ENCODE assay signal across 21 cellular contexts in genomic region chr19:3066482-3067049, GRCh38. TPM values are rescaled to one million over a fixed set of nuclear protein-coding genes. Genes with fewer than 3 reads are reported as not detected.
A peak's percentile ranks its signal among the peaks of the same experiment; 100 is the strongest.
DNase-seq lines count a peak whose midpoint lies in the region; ATAC-seq, FAIRE-seq and TF ChIP-seq lines count a peak whose summit lies in the region.
"Had no signal": no experiment of that assay in that cellular context is flagged by ENCODE, and none has a peak within 500 bp of the region (broad histone marks: within the 10 kb centered on the region; RNA-seq: fewer than 3 reads in every experiment).

No MANE protein-coding gene starts in this region.

- peaks cover 6% of the 10 kb centered on the region; the same call in 1 of the 2 replicates for H3K79me2 ChIP-seq in OCI-LY7 (ENCODE audit: insufficient read depth, low read depth, low read length)

- no peak overlapping the region for H2AFZ ChIP-seq in OCI-LY7 (ENCODE audit: low read length)

- POLR2A ChIA-PET in OCI-LY7 (lab: Charles Lee): interaction anchor here (0.7 kb wide), 1 partner anchor 356 kb away, joined by 3 read pairs; no protein-coding TSS in a partner anchor

- peak overlapping the region; percentile 92 for H3K27ac ChIP-seq in OCI-LY7 (ENCODE audit: low read depth, low read length, poor library complexity, severe bottlenecking)
- peak overlapping the region in 3 of 4 donors; percentile 77 to 80 (median 79) for H3K27ac ChIP-seq in body of pancreas
- H3K27ac ChIP-seq: KMS-11 had no signal

- H3K36me3 Mint-ChIP-seq in activated T-cell treated with anti-CD3 and anti-CD28 coated beads, Interleukin-2, amount 50 U/mL, for 24 hours (ENCODE audit: low read depth): peaks cover 2% of the 10 kb centered on the region
- H3K36me3 Mint-ChIP-seq in activated T-cell treated with anti-CD3 and anti-CD28 coated beads, Interleukin-2, amount 50 U/mL, for 4 hours (ENCODE audit: insufficient read depth): no peaks in the 10 kb centered on the region
- no peaks in the 10 kb centered on the region for H3K36me3 Mint-ChIP-seq in stimulated activated naive B cell treated with anti-CD40 and anti-IgM and Interleukin-4, amounts not matched to agents 10 μg/mL and 1 μg/mL and 100 μg/mL, for 72 hours
- H3K36me3 Mint-ChIP-seq: CD14-positive monocyte had no signal

- H3K4me3 Mint-ChIP-seq in activated T-cell treated with anti-CD3 and anti-CD28 coated beads, Interleukin-2, amount 50 U/mL, for 24 hours: no peak overlapping the region
- H3K4me3 Mint-ChIP-seq in activated T-cell treated with anti-CD3 and anti-CD28 coated beads, Interleukin-2, amount 50 U/mL, for 4 hours: no peak overlapping the region
- no peak overlapping the region for H3K4me3 Mint-ChIP-seq in stimulated activated naive B cell treated with anti-CD40 and anti-IgM and Interleukin-4, amounts not matched to agents 10 μg/mL and 1 μg/mL and 100 μg/mL, for 72 hours
- H3K4me3 Mint-ChIP-seq: HFFc6 had no signal

- CTCF ChIA-PET in OCI-LY7 (lab: Charles Lee; ENCODE audit: unreplicated experiment): no interaction called here

- H3K4me3 ChIP-seq in OCI-LY7 (ENCODE audit: low read depth, low read length, poor library complexity, severe bottlenecking) (no peak overlapping the region), body of pancreas (no peak overlapping the region)
- H3K4me3 ChIP-seq: MG63, Peyer's patch had no signal

- no peaks in the 10 kb centered on the region for H3K9me3 Mint-ChIP-seq in activated T-cell treated with anti-CD3 and anti-CD28 coated beads, Interleukin-2, amount 50 U/mL, for 24 hours
- no peaks in the 10 kb centered on the region for H3K9me3 Mint-ChIP-seq in activated T-cell treated with anti-CD3 and anti-CD28 coated beads, Interleukin-2, amount 50 U/mL, for 4 hours
- H3K9me3 Mint-ChIP-seq in stimulated activated naive B cell treated with anti-CD40 and anti-IgM and Interleukin-4, amounts not matched to agents 10 μg/mL and 1 μg/mL and 100 μg/mL, for 72 hours: no peaks in the 10 kb centered on the region
- H3K9me3 Mint-ChIP-seq: HFFc6 had no signal

- H3K9me2 ChIP-seq in OCI-LY7 (ENCODE audit: insufficient read depth, low read length): no peaks in the 10 kb centered on the region

- no peaks in the 10 kb centered on the region for H4K20me1 ChIP-seq in OCI-LY7 (ENCODE audit: insufficient read depth, low read length)

- intact Hi-C loops in OCI-LY7 (cut with micrococcal nuclease; ENCODE audit: unreplicated experiment): no loop called here
- intact Hi-C loops in body of pancreas (cut with DNase I): no loop called here

- peaks cover 61% of the 10 kb centered on the region for H3K4me1 ChIP-seq in OCI-LY7 (ENCODE audit: insufficient read depth, low read length, poor library complexity, severe bottlenecking)
- peaks cover 28% of the 10 kb centered on the region for H3K4me1 ChIP-seq in body of pancreas

- peak overlapping the region; percentile 67 for H3K4me2 ChIP-seq in OCI-LY7 (ENCODE audit: low read length)
- H3K4me2 ChIP-seq: KMS-11 had no signal

- no peak for FAIRE-seq in urothelium cell line (lab: Jason Lieb, UNC)
- FAIRE-seq: G401.6 had no signal

- H3K36me3 ChIP-seq in OCI-LY7 (ENCODE audit: insufficient read depth, low read length): no peaks in the 10 kb centered on the region
- H3K36me3 ChIP-seq in body of pancreas (replicated peaks in 1 of 2; ENCODE audit: insufficient read depth in 1 of 2, low read depth in 2 of 2): no peaks in the 10 kb centered on the region
- H3K36me3 ChIP-seq: MG63, Peyer's patch had no signal

- no peak for DNase-seq in activated T-cell treated with anti-CD3 and anti-CD28 coated beads, Interleukin-2, amount 50 U/mL, for 24 hours
- no peak for DNase-seq in activated T-cell treated with anti-CD3 and anti-CD28 coated beads, Interleukin-2, amount 50 U/mL, for 4 hours
- DNase-seq in OCI-LY7 (ENCODE audit: low spot score) (no peak), body of pancreas (no peak), amygdala (lab: John Stamatoyannopoulos, UW) (no peak), urothelium cell line (ENCODE audit: low spot score) (no peak), NCI-H510A (lab: John Stamatoyannopoulos, UW) (no peak)
- no peak for DNase-seq in stimulated activated naive B cell treated with anti-CD40 and anti-IgM and Interleukin-4, amounts not matched to agents 10 μg/mL and 1 μg/mL and 100 μg/mL, for 72 hours
- DNase-seq: 8988T, GOT3, HFFc6, MG63, NCI-H1092 treated with DMSO at 0.1 percent for 48 hours, NCI-H1694 treated with DMSO at 0.1 percent for 48 hours, NCI-H446 treated with DMSO at 0.1 percent for 48 hours, NCI-H82, Peyer's patch, Right ventricle myocardium superior had no signal

- H3K9me3 ChIP-seq in OCI-LY7 (ENCODE audit: low read length) (no peaks in the 10 kb centered on the region), body of pancreas (no peaks in the 10 kb centered on the region)
- H3K9me3 ChIP-seq: MG63, Peyer's patch had no signal

- no peak for ATAC-seq in activated T-cell treated with anti-CD3 and anti-CD28 coated beads, Interleukin-2, amount 50 U/mL, for 4 hours
- ATAC-seq in body of pancreas: no peak
- no peak for ATAC-seq in stimulated activated naive B cell treated with anti-CD40 and anti-IgM and Interleukin-4, amounts not matched to agents 10 μg/mL and 1 μg/mL and 100 μg/mL, for 72 hours (replicated peaks)

- peak overlapping the region; percentile 67 for H3K27ac Mint-ChIP-seq in activated T-cell treated with anti-CD3 and anti-CD28 coated beads, Interleukin-2, amount 50 U/mL, for 24 hours
- peak overlapping the region; percentile 93 for H3K27ac Mint-ChIP-seq in stimulated activated naive B cell treated with anti-CD40 and anti-IgM and Interleukin-4, amounts not matched to agents 10 μg/mL and 1 μg/mL and 100 μg/mL, for 72 hours
- H3K27ac Mint-ChIP-seq: HFFc6 had no signal

- H3K27me3 Mint-ChIP-seq in activated T-cell treated with anti-CD3 and anti-CD28 coated beads, Interleukin-2, amount 50 U/mL, for 24 hours: no peaks in the 10 kb centered on the region
- no peaks in the 10 kb centered on the region for H3K27me3 Mint-ChIP-seq in activated T-cell treated with anti-CD3 and anti-CD28 coated beads, Interleukin-2, amount 50 U/mL, for 4 hours (ENCODE audit: low read depth)
- H3K27me3 Mint-ChIP-seq in stimulated activated naive B cell treated with anti-CD40 and anti-IgM and Interleukin-4, amounts not matched to agents 10 μg/mL and 1 μg/mL and 100 μg/mL, for 72 hours: no peaks in the 10 kb centered on the region

- TF ChIP-seq CTCF in OCI-LY7 (conservative IDR thresholded peaks at IDR 0.05; ENCODE audit: low read length) (no peak), body of pancreas (IDR thresholded peaks at IDR 0.05) (no peak)

- BruUV-seq in OCI-LY7 (replicated peaks; lab: Mats Ljungman, UMichigan): no TSS peak

- no peaks in the 10 kb centered on the region for H3K27me3 ChIP-seq in body of pancreas
- H3K27me3 ChIP-seq: MG63, Peyer's patch had no signal

- WGBS in body of pancreas, 2 donors: 77 to 80% methylated on average over 16 of the region's 16 CpGs

- TF ChIP-seq POLR2A in body of pancreas (IDR thresholded peaks at IDR 0.05): no peak

- peaks cover 29% of the 10 kb centered on the region for H3K4me1 Mint-ChIP-seq in activated T-cell treated with anti-CD3 and anti-CD28 coated beads, Interleukin-2, amount 50 U/mL, for 24 hours (ENCODE audit: low read depth)
- peaks cover 20% of the 10 kb centered on the region for H3K4me1 Mint-ChIP-seq in activated T-cell treated with anti-CD3 and anti-CD28 coated beads, Interleukin-2, amount 50 U/mL, for 4 hours (ENCODE audit: low read depth)
- H3K4me1 Mint-ChIP-seq in stimulated activated naive B cell treated with anti-CD40 and anti-IgM and Interleukin-4, amounts not matched to agents 10 μg/mL and 1 μg/mL and 100 μg/mL, for 72 hours: peaks cover 25 to 63% of the 10 kb centered on the region in 2 donors

RNA-seq across cellular contexts. Expression of gene TLE5, which starts 4.3 kb away (rescaled TPM):
- 100 to 1,000 TPM; 232 to 275 (median 258) TPM for total RNA-seq in activated T-cell treated with anti-CD3 and anti-CD28 coated beads, Interleukin-2, amount 50 U/mL, for 4 hours
- total RNA-seq in OCI-LY7 (2014; rRNA removed; shearing (Covaris generic)): 424 and 448 TPM in 2 replicates
- total RNA-seq in OCI-LY7 (2022): 376 and 463 TPM in 2 replicates
- total RNA-seq in body of pancreas: 100 to 1,000 TPM; 166 to 254 TPM

RNA-seq across cellular contexts. Expression of gene GNA11, which starts 27.6 kb away (rescaled TPM):
- total RNA-seq in activated T-cell treated with anti-CD3 and anti-CD28 coated beads, Interleukin-2, amount 50 U/mL, for 4 hours: 10 to 100 TPM in 2 of 3 donors, 1 to 10 TPM in 1; 8.0 to 13.5 (median 11.0) TPM
- total RNA-seq in OCI-LY7 (2014; rRNA removed; shearing (Covaris generic)): 12.9 and 13.4 TPM in 2 replicates
- 10.1 and 14.3 TPM in 2 replicates for total RNA-seq in OCI-LY7 (2022)
- 10 to 100 TPM; 27.2 to 37.2 TPM for total RNA-seq in body of pancreas

RNA-seq across cellular contexts. Expression of gene TLE2, which starts 37.5 kb away (rescaled TPM):
- 1 to 10 TPM; 4.8 to 5.9 (median 5.7) TPM for total RNA-seq in activated T-cell treated with anti-CD3 and anti-CD28 coated beads, Interleukin-2, amount 50 U/mL, for 4 hours
- 1.6 and 1.7 TPM in 2 replicates for total RNA-seq in OCI-LY7 (2014; rRNA removed; shearing (Covaris generic))
- total RNA-seq in OCI-LY7 (2022): 1.1 and 1.2 TPM in 2 replicates
- total RNA-seq in body of pancreas: 10 to 100 TPM; 34.5 to 45.2 TPM

Comparison
In these comparisons a context has a peak if more than half of its experiments do, and no peak if none do; other contexts are left out.
1. RNA of gene TLE2, which starts 37.5 kb away (total RNA-seq): 34.5 to 45.2 TPM in body of pancreas; 4.8 to 5.9 TPM in activated T-cell treated with anti-CD3 and anti-CD28 coated beads, Interleukin-2, amount 50 U/mL, for 4 hours and 1.1 to 1.7 TPM in OCI-LY7; every median in the first group is over 4 times any median in the second.